8 cellular contexts compared by ENCODE assay signal in the genomic region with DNA sequence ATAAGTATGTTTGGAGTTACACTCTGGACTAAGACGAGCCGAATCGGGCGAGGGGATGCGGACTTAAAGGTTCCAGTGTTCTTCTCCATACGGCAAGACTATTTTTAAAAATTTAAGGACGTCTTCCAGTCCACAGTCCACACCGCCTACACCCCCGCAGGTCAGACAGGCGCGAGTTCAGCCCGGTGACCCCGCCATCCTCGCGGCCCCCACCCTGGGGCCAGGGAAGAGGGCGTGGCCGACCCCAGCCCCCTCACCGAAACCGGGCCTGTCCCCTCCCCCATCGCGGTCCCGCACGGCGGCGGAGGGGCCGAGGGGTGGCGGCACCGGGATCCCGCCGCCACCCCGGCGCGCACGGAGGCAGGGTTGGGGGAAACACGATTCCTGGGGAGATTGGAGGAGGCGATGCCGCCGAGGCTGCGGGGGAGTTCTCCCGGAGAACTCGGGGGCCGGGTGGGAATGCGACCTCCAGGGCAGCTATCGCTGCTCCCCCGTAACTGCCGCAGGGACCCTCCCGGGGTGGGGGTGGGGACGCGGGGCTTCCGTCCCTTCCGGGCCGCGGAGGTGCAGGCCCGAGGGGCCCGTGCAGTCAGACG. TPM values are rescaled to one million over a fixed set of nuclear protein-coding genes. Genes with fewer than 3 reads are reported as not detected.
A peak's percentile ranks its signal among the peaks of the same experiment; 100 is the strongest.
DNase-seq lines count a peak whose midpoint lies in the region; ATAC-seq and TF ChIP-seq lines count a peak whose summit lies in the region.

No MANE protein-coding gene starts in this region.

- H3K4me3 ChIP-seq in body of pancreas (peak overlapping the region; percentile 30 to 57), right lobe of liver (peak overlapping the region; percentile 64 to 67 (median 65))

- in situ Hi-C loops in ACHN (cut with HindIII; ENCODE audit: low pct_ligation_motif_present, low pct_unique_long_range_greater_than_20kb, low sequenced_read_pairs), result no loop called here

- intact Hi-C loops in body of pancreas (cut with DNase I), result loop anchor here (10.0 kb wide), 1 partner anchor 201 kb away; no protein-coding TSS in a partner anchor
- intact Hi-C loops in right lobe of liver (cut with DNase I), result no loop called here

- TF ChIP-seq CTCF in body of pancreas (IDR thresholded peaks at IDR 0.05), result no peak
- no peak for TF ChIP-seq CTCF in right lobe of liver (IDR thresholded peaks at IDR 0.05)
- TF ChIP-seq CTCF in type B pancreatic cell (conservative IDR thresholded peaks at IDR 0.05), result no peak

- TF ChIP-seq POLR2A in body of pancreas (IDR thresholded peaks at IDR 0.05) (peak; percentile 38 to 64 (median 52)), right lobe of liver (IDR thresholded peaks at IDR 0.05) (no peak)

- peaks cover 23% of the 10 kb centered on the region for H3K4me1 Mint-ChIP-seq in type B pancreatic cell (ENCODE audit: unreplicated experiment)

- no peaks in the 10 kb centered on the region for H3K36me3 ChIP-seq in body of pancreas (replicated peaks in 1 of 2; ENCODE audit: insufficient read depth in 1 of 2, low read depth in 2 of 2)
- H3K36me3 ChIP-seq in right lobe of liver, result no peaks in the 10 kb centered on the region

- peak in 2 of 4 donors; percentile 29 to 34 for DNase-seq in body of pancreas
- DNase-seq in right lobe of liver, result peak in 1 of 3 donors; percentile 41
- no peak for DNase-seq in type B pancreatic cell (ENCODE audit: extremely low spot score, unreplicated experiment)
- DNase-seq in ACHN, result no peak
- DNase-seq in mucosa of gallbladder (ENCODE audit: low spot score), result no peak

- H3K27ac ChIP-seq in body of pancreas (peak overlapping the region; percentile 71 to 92 (median 88)), right lobe of liver (peak overlapping the region; percentile 26 to 57 (median 54))

- peaks cover 6% of the 10 kb centered on the region for H3K27me3 Mint-ChIP-seq in type B pancreatic cell

- H3K36me3 Mint-ChIP-seq in type B pancreatic cell, result no peaks in the 10 kb centered on the region

- H3K4me3 Mint-ChIP-seq in type B pancreatic cell, result peak overlapping the region; percentile 81

- 3 to 18% methylated on average over 12 to 50 of the region's 56 CpGs for WGBS in body of pancreas, 2 donors
- 20% methylated on average over 14 of the region's 56 CpGs for WGBS in right lobe of liver (ENCODE audit: insufficient coverage, low coverage, low lambda C conversion rate, missing lambda C conversion rate)

- H3K27me3 ChIP-seq in body of pancreas, result no peaks in the 10 kb centered on the region
- no peaks in the 10 kb centered on the region for H3K27me3 ChIP-seq in right lobe of liver

- H3K4me1 ChIP-seq in body of pancreas (peaks cover 15% of the 10 kb centered on the region), right lobe of liver (peaks cover 0 to 4% (median 0%) of the 10 kb centered on the region in 4 donors)

- no peaks in the 10 kb centered on the region for H3K9me3 ChIP-seq in body of pancreas
- no peaks in the 10 kb centered on the region for H3K9me3 ChIP-seq in right lobe of liver

- peak; percentile 7 for ATAC-seq in GM19023 (IDR thresholded peaks at IDR 0.05; ENCODE audit: unreplicated experiment)
- peak; percentile 9 for ATAC-seq in HG03280 (IDR thresholded peaks at IDR 0.05; ENCODE audit: unreplicated experiment)
- peak; percentile 20 for ATAC-seq in body of pancreas
- peak; percentile 7 to 30 (median 22) for ATAC-seq in right lobe of liver
- no peak for ATAC-seq in HG02840 (IDR thresholded peaks at IDR 0.05; ENCODE audit: low FRiP score, unreplicated experiment)

- H3K27ac Mint-ChIP-seq in type B pancreatic cell, result peak overlapping the region; percentile 85

- no peaks in the 10 kb centered on the region for H3K9me3 Mint-ChIP-seq in type B pancreatic cell

RNA-seq across cellular contexts. Expression of gene SMAD7, which starts 24.6 kb away (rescaled TPM):
- total RNA-seq in body of pancreas, result 10 to 100 TPM; 23.3 to 44.5 TPM
- total RNA-seq in right lobe of liver, result 10 to 100 TPM in 4 of 6 experiments, 1 to 10 TPM in 2; 8.2 to 13.5 (median 11.0) TPM
- total RNA-seq in type B pancreatic cell (ENCODE audit: low replicate concordance), result 17.8 and 30.9 TPM in 2 replicates
- total RNA-seq in mucosa of gallbladder, result 20.0 TPM
